2 cellular contexts compared by ENCODE assay signal in genomic region chr15:41501191-41501917, GRCh38.
TF ChIP-seq lines count a peak whose summit lies in the region.

No MANE protein-coding gene starts in this region.

TF ChIP-seq in SK-N-SH, 30 proteins besides CTCF, POLR2A, EP300 and RAD21:
- TF ChIP-seq RCOR1 (IDR thresholded peaks at IDR 0.05; ENCODE audit: low read length), result no peak
- peak; percentile 28; the same call in 1 of the 2 replicates for TF ChIP-seq MAX (IDR thresholded peaks at IDR 0.05; ENCODE audit: low read depth)
TF ChIP-seq in SK-N-SH: peak in this region for 1.

TF ChIP-seq in endothelial cell of umbilical vein, 7 proteins besides CTCF, POLR2A, EP300 and RAD21:
- TF ChIP-seq FOS (IDR thresholded peaks at IDR 0.05; ENCODE audit: borderline replicate concordance, insufficient read depth, low read length) (peak; percentile 26), JUN (IDR thresholded peaks at IDR 0.05; ENCODE audit: borderline replicate concordance, insufficient read depth, insufficient read length, low read depth) (no peak)
